1 cellular context compared by ENCODE assay signal in genomic region chr9:126435626-126436025, GRCh38.
TF ChIP-seq lines count a peak whose summit lies in the region.

No MANE protein-coding gene starts in this region.

TF ChIP-seq in neural cell, 6 proteins besides CTCF, POLR2A, EP300 and RAD21 (continued from another document):
- TF ChIP-seq REST (IDR thresholded peaks at IDR 0.05; ENCODE audit: borderline replicate concordance) (no peak), TAF1 (IDR thresholded peaks at IDR 0.05; ENCODE audit: low read depth) (no peak), MXI1 (conservative IDR thresholded peaks at IDR 0.05; ENCODE audit: poor library complexity, severe bottlenecking) (no peak)
